In genomic region chr14:103176176-103176575, GRCh38 we compare ENCODE assay signal across 1 cellular context. TPM values are rescaled to one million over a fixed set of nuclear protein-coding genes. Genes with fewer than 3 reads are reported as not detected.
"Had no signal": no experiment of that assay in that cellular context is flagged by ENCODE, and none has a peak within 500 bp of the region (broad histone marks: within the 10 kb centered on the region; RNA-seq: fewer than 3 reads in every experiment).

No MANE protein-coding gene starts in this region.

RNA-seq across cellular contexts. Expression of gene TNFAIP2, which starts 52.9 kb away (rescaled TPM):
- polyA plus RNA-seq: naive thymus-derived CD8-positive, alpha-beta T cell had no signal
